ENCODE assay signal across 8 cellular contexts in genomic region chr1:229272164-229273158, GRCh38. TPM values are rescaled to one million over a fixed set of nuclear protein-coding genes. Genes with fewer than 3 reads are reported as not detected.
A peak's percentile ranks its signal among the peaks of the same experiment; 100 is the strongest.
DNase-seq lines count a peak whose midpoint lies in the region; ATAC-seq and TF ChIP-seq lines count a peak whose summit lies in the region.

No MANE protein-coding gene starts in this region.

- peaks cover 6% of the 10 kb centered on the region; the same call in 1 of the 2 replicates for H3K27me3 ChIP-seq in GM23338 (ENCODE audit: insufficient read depth)
- H3K27me3 ChIP-seq in kidney epithelial cell (ENCODE audit: control insufficient read depth, insufficient read depth, low read length): no peaks in the 10 kb centered on the region
- H3K27me3 ChIP-seq in thyroid gland: no peaks in the 10 kb centered on the region

- H2AFZ ChIP-seq in GM23338: no peak overlapping the region

- no peak for TF ChIP-seq POLR2A in thyroid gland (IDR thresholded peaks at IDR 0.05)

- DNase-seq in GM23338 (ENCODE audit: low spot score): no peak
- DNase-seq in kidney epithelial cell (ENCODE audit: low read depth): no peak
- no peak for DNase-seq in thyroid gland
- DNase-seq in DMS153 treated with DMSO at 0.1 percent for 48 hours (lab: John Stamatoyannopoulos, UW; ENCODE audit: unreplicated experiment): no peak
- no peak for DNase-seq in DMS79 (lab: John Stamatoyannopoulos, UW)

- ATAC-seq in GM23338 (no peak), HG02610 (IDR thresholded peaks at IDR 0.05; ENCODE audit: unreplicated experiment) (no peak)
- no peak for ATAC-seq in activated T-helper 17 cell treated with anti-CD3 and anti-CD28 coated beads, Interleukin-2, amount 50 U/mL, for 72 hours (replicated peaks)

- peaks cover 29% of the 10 kb centered on the region for H3K4me1 Mint-ChIP-seq in GM23338
- peaks cover 17% of the 10 kb centered on the region for H3K4me1 Mint-ChIP-seq in activated T-helper 17 cell treated with anti-CD3 and anti-CD28 coated beads, Interleukin-2, amount 50 U/mL, for 72 hours

- H3K4me2 ChIP-seq in GM23338: peak overlapping the region; percentile 95

- no peaks in the 10 kb centered on the region for H3K9me3 ChIP-seq in thyroid gland

- H3K79me2 ChIP-seq in GM23338 (replicated peaks; ENCODE audit: insufficient read depth): peaks cover 58% of the 10 kb centered on the region

- H3K4me3 ChIP-seq in GM23338: peak overlapping the region; percentile 90
- peak overlapping the region; percentile 67 for H3K4me3 ChIP-seq in kidney epithelial cell (ENCODE audit: low read depth, low read length)
- H3K4me3 ChIP-seq in thyroid gland (replicated peaks in 1 of 3): peak overlapping the region in 2 of 3 donors; percentile 2 to 58

- 49 to 52% methylated on average over 11 of the region's 11 CpGs for WGBS in thyroid gland, 2 donors

- H3K4me1 ChIP-seq in GM23338 (ENCODE audit: insufficient read depth) (peaks cover 18% of the 10 kb centered on the region), thyroid gland (peaks cover 45 to 58% of the 10 kb centered on the region in 2 donors)

- no peak overlapping the region for H3K27ac Mint-ChIP-seq in GM23338
- H3K27ac Mint-ChIP-seq in activated T-helper 17 cell treated with anti-CD3 and anti-CD28 coated beads, Interleukin-2, amount 50 U/mL, for 72 hours: peak overlapping the region; percentile 92

- no peaks in the 10 kb centered on the region for H3F3A ChIP-seq in GM23338 (replicated peaks; ENCODE audit: low read depth)

- peak overlapping the region; percentile 95 for H3K4me3 Mint-ChIP-seq in GM23338
- H3K4me3 Mint-ChIP-seq in activated T-helper 17 cell treated with anti-CD3 and anti-CD28 coated beads, Interleukin-2, amount 50 U/mL, for 72 hours: peak overlapping the region; percentile 94

- H3K36me3 Mint-ChIP-seq in GM23338 (ENCODE audit: low read depth): peaks cover 3% of the 10 kb centered on the region; the same call in 2 of the 3 replicates
- peaks cover 10% of the 10 kb centered on the region for H3K36me3 Mint-ChIP-seq in activated T-helper 17 cell treated with anti-CD3 and anti-CD28 coated beads, Interleukin-2, amount 50 U/mL, for 72 hours (ENCODE audit: low read depth)

- no peaks in the 10 kb centered on the region for H3K9me3 Mint-ChIP-seq in GM23338
- no peaks in the 10 kb centered on the region for H3K9me3 Mint-ChIP-seq in activated T-helper 17 cell treated with anti-CD3 and anti-CD28 coated beads, Interleukin-2, amount 50 U/mL, for 72 hours

- TF ChIP-seq CTCF in 22Rv1 (IDR thresholded peaks at IDR 0.05): no peak
- no peak for TF ChIP-seq CTCF in GM23338 (conservative IDR thresholded peaks at IDR 0.05; ENCODE audit: low read depth in 2 of 2)
- no peak for TF ChIP-seq CTCF in kidney epithelial cell (IDR thresholded peaks at IDR 0.05; ENCODE audit: insufficient read depth, low read length, poor library complexity, severe bottlenecking)
- TF ChIP-seq CTCF in thyroid gland (IDR thresholded peaks at IDR 0.05): no peak

- intact Hi-C loops in thyroid gland (cut with DNase I): loop anchor here (10.0 kb wide), 1 partner anchor 62 kb away; no protein-coding TSS in a partner anchor

- H3K36me3 ChIP-seq in GM23338 (ENCODE audit: insufficient read depth): no peaks in the 10 kb centered on the region
- no peaks in the 10 kb centered on the region for H3K36me3 ChIP-seq in kidney epithelial cell (ENCODE audit: control insufficient read depth, insufficient read depth, low read length)
- H3K36me3 ChIP-seq in thyroid gland: no peaks in the 10 kb centered on the region

- H3K9me2 ChIP-seq in GM23338 (ENCODE audit: insufficient read depth): no peaks in the 10 kb centered on the region

- peaks cover 26% of the 10 kb centered on the region for H4K20me1 ChIP-seq in GM23338 (replicated peaks; ENCODE audit: insufficient read depth)

- H3K27me3 Mint-ChIP-seq in GM23338 (ENCODE audit: insufficient read depth, low read depth, poor library complexity): peaks cover 19% of the 10 kb centered on the region
- H3K27me3 Mint-ChIP-seq in activated T-helper 17 cell treated with anti-CD3 and anti-CD28 coated beads, Interleukin-2, amount 50 U/mL, for 72 hours: no peaks in the 10 kb centered on the region

- H3K27ac ChIP-seq in 22Rv1 (peak overlapping the region; percentile 91), GM23338 (ENCODE audit: low read depth) (no peak overlapping the region), thyroid gland (peak overlapping the region in 2 of 3 donors; percentile 82 to 83)

TF ChIP-seq in GM23338, 12 proteins besides CTCF, POLR2A, EP300 and RAD21 (continues in another document):
- no peak for TF ChIP-seq REST (IDR thresholded peaks at IDR 0.05; ENCODE audit: unreplicated experiment)
- no peak for TF ChIP-seq STAT1 (IDR thresholded peaks at IDR 0.05; ENCODE audit: unreplicated experiment)
- no peak for TF ChIP-seq EZH2 (IDR thresholded peaks at IDR 0.05; ENCODE audit: low read depth, unreplicated experiment)
- TF ChIP-seq POLR2AphosphoS5 (IDR thresholded peaks at IDR 0.05; ENCODE audit: low read depth): no peak
- no peak for TF ChIP-seq NANOG (IDR thresholded peaks at IDR 0.05; ENCODE audit: borderline replicate concordance)
- TF ChIP-seq ZNF331 (CRISPR knock-in tag; IDR thresholded peaks at IDR 0.05; ENCODE audit: low read depth): no peak
- no peak for TF ChIP-seq ZNF114 (CRISPR knock-in tag; IDR thresholded peaks at IDR 0.05)
- no peak for TF ChIP-seq EZH2phosphoT487 (IDR thresholded peaks at IDR 0.05; ENCODE audit: unreplicated experiment)
- no peak for TF ChIP-seq CREB1 (CRISPR knock-in tag; IDR thresholded peaks at IDR 0.05; ENCODE audit: low read depth)
- no peak for TF ChIP-seq JUNB (IDR thresholded peaks at IDR 0.05; ENCODE audit: unreplicated experiment)

RNA-seq across cellular contexts. Expression of gene RAB4A, which starts 1.6 kb away (rescaled TPM):
- 25.9 and 37.5 TPM in 2 replicates for total RNA-seq in GM23338 (2014; rRNA removed; shearing (Covaris generic))
- 49.4 and 50.8 TPM in 2 replicates for polyA plus RNA-seq in GM23338 (2016; fragmentation: Nextera tagmentation; extraction: Ambion mirVana)
- total RNA-seq in activated T-helper 17 cell treated with anti-CD3 and anti-CD28 coated beads, Interleukin-2, amount 50 U/mL, for 72 hours: 10 to 100 TPM; 35.2 to 36.6 TPM
- total RNA-seq in kidney epithelial cell (28.1 and 53.9 TPM in 2 replicates), thyroid gland (10 to 100 TPM; 44.9 to 73.6 (median 60.2) TPM)

Comparison
In these comparisons a context has a peak if more than half of its experiments do, and no peak if none do; other contexts are left out.
1. H3K4me3 ChIP-seq: peak in every context shown above with its lines; median percentile 90 in GM23338; 67 in kidney epithelial cell; 30 in thyroid gland.